Comparison of ENCODE assay signal across 35 cellular contexts in the genomic region with DNA sequence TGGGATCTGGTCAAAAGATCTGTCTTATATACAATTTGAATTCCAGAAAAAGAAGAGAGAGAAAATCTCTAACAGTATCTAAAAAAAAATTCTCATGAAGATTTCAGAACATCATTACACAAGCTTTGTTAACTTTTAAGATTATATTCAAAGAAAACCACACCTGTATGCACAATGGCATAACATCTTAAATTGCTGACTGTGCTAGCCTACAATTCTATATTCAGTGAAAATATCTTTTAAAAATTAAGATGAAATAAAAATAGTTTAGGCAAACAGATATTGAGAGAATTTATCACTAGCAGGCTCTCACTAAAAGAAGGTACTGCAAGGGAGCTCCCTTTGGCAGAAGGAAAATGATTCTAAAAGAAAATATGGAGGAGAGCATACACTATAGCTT.
"Had no signal": no experiment of that assay in that cellular context is flagged by ENCODE, and none has a peak within 500 bp of the region (broad histone marks: within the 10 kb centered on the region; RNA-seq: fewer than 3 reads in every experiment).

No MANE protein-coding gene starts in this region.

- H3K27me3 ChIP-seq: MG63 had no signal

- H3K4me3 ChIP-seq: MG63 had no signal

- H3K9me3 ChIP-seq: MG63 had no signal

- H3K36me3 ChIP-seq: MG63 had no signal

- DNase-seq: Kasumi-1, MG63, MM.1S, MV-4-11, NCI-H1048, NCI-H1092, NCI-H1092 treated with DMSO at 0.1 percent for 48 hours, NCI-H1105, NCI-H1105 treated with DMSO at 0.1 percent for 48 hours, NCI-H1417, NCI-H1417 treated with DMSO at 0.1 percent for 48 hours, NCI-H1436, NCI-H1436 treated with DMSO at 0.1 percent for 48 hours, NCI-H146, NCI-H1694, NCI-H187, NCI-H187 treated with DMSO at 0.1 percent for 48 hours, NCI-H1930, NCI-H2029, NCI-H2029 treated with DMSO at 0.1 percent for 48 hours, NCI-H2081, NCI-H2081 treated with DMSO at 0.1 percent for 48 hours, NCI-H2107, NCI-H2171, NCI-H2171 treated with DMSO at 0.1 percent for 48 hours, NCI-H2227 treated with DMSO at 0.1 percent for 48 hours, NCI-H226, NCI-H345, NCI-H446, NCI-H446 treated with DMSO at 0.1 percent for 48 hours, NCI-H510A, NCI-H510A treated with DMSO at 0.1 percent for 48 hours, NCI-H524, NCI-H524 treated with DMSO at 0.1 percent for 48 hours, NCI-H526 had no signal
